In genomic region chr5:150487199-150488061, GRCh38 we compare ENCODE assay signal across 8 cellular contexts. TPM values are rescaled to one million over a fixed set of nuclear protein-coding genes. Genes with fewer than 3 reads are reported as not detected.
DNase-seq lines count a peak whose midpoint lies in the region; ATAC-seq and TF ChIP-seq lines count a peak whose summit lies in the region.

No MANE protein-coding gene starts in this region.

- peaks cover 70% of the 10 kb centered on the region for H3K4me1 Mint-ChIP-seq in WTC11

- peak overlapping the region; percentile 70 for H3K4me3 Mint-ChIP-seq in WTC11

- H3K4me1 ChIP-seq in neutrophil (ENCODE audit: control insufficient read depth in 1 of 2, insufficient read depth in 1 of 2, low read depth in 1 of 2, low read length in 1 of 2): peaks cover 67 to 73% of the 10 kb centered on the region in 2 experiments

- peak overlapping the region; percentile 72; the same call in 1 of the 2 replicates for H3K4me3 ChIP-seq in GM08714 (ENCODE audit: low read length)
- peak overlapping the region; percentile 73 for H3K4me3 ChIP-seq in Jurkat, Clone E6-1 (ENCODE audit: low read length)
- peak overlapping the region; percentile 67 to 91 for H3K4me3 ChIP-seq in neutrophil (ENCODE audit: low read depth in 1 of 2, low read length in 1 of 2)

- H3K36me3 Mint-ChIP-seq in WTC11: no peaks in the 10 kb centered on the region

- POLR2A ChIA-PET in WTC11 (lab: Charles Lee): interaction anchor here (0.7 to 1.4 kb wide), 4 partner anchors 11 to 38 kb away, joined by 3 to 8 read pairs (median 4); no protein-coding TSS in a partner anchor

- CTCF ChIA-PET in WTC11 (lab: Charles Lee): interaction anchor here (0.6 to 3.1 kb wide), 6 partner anchors 11 to 57 kb away, joined by 3 to 24 read pairs (median 6); no protein-coding TSS in a partner anchor

- no peaks in the 10 kb centered on the region for H3K9me3 ChIP-seq in neutrophil

- no peaks in the 10 kb centered on the region for H3K27me3 Mint-ChIP-seq in WTC11 (ENCODE audit: low read depth)

- TF ChIP-seq CTCF in WTC11 (IDR thresholded peaks at IDR 0.05) (no peak), neutrophil (IDR thresholded peaks at IDR 0.05) (peak; percentile 24)

- no peaks in the 10 kb centered on the region for H3K9me3 Mint-ChIP-seq in WTC11

- H3K27ac Mint-ChIP-seq in WTC11: peak overlapping the region; percentile 55

- no peaks in the 10 kb centered on the region for H3K27me3 ChIP-seq in neutrophil

- H3K36me3 ChIP-seq in neutrophil: peaks cover 9% of the 10 kb centered on the region

- H3K27ac ChIP-seq in neutrophil: peak overlapping the region; percentile 98

- ATAC-seq in WTC11: no peak
- ATAC-seq in HG03460 (IDR thresholded peaks at IDR 0.05; ENCODE audit: unreplicated experiment): no peak
- no peak for ATAC-seq in GM18861 (IDR thresholded peaks at IDR 0.05; ENCODE audit: unreplicated experiment)

- peak; percentile 21 for DNase-seq in Jurkat, Clone E6-1 (ENCODE audit: low read depth, low spot score)
- DNase-seq in WTC11 (ENCODE audit: low spot score) (no peak), germinal center (ENCODE audit: low spot score) (peak; percentile 49), occipital lobe (lab: John Stamatoyannopoulos, UW) (no peak)

TF ChIP-seq in WTC11, 78 proteins besides CTCF, POLR2A, EP300 and RAD21:
- no peak for TF ChIP-seq NFYB (CRISPR knock-in tag; conservative IDR thresholded peaks at IDR 0.05; ENCODE audit: low read depth)
- TF ChIP-seq GABPB1 (CRISPR knock-in tag; IDR thresholded peaks at IDR 0.05): peak; percentile 33; the same call in 1 of the 2 replicates
- no peak for TF ChIP-seq RELA (CRISPR knock-in tag; IDR thresholded peaks at IDR 0.05; ENCODE audit: borderline replicate concordance)

RNA-seq across cellular contexts. Expression of gene NDST1, which starts 20.5 kb away (rescaled TPM):
- 13.5 TPM for polyA plus RNA-seq in Jurkat, Clone E6-1 (2012; ENCODE audit: insufficient read depth, insufficient read length)
- total RNA-seq in WTC11 (2021): 58.1 to 69.9 TPM (median 61.5 TPM) in 3 replicates
- total RNA-seq in occipital lobe: 23.1 TPM

RNA-seq across cellular contexts. Expression of gene RPS14, which starts 37.9 kb away (rescaled TPM):
- polyA plus RNA-seq in Jurkat, Clone E6-1 (2012; ENCODE audit: insufficient read depth, insufficient read length): 3,653 TPM
- total RNA-seq in WTC11 (2021) (2,564 to 2,814 TPM (median 2,812 TPM) in 3 replicates), occipital lobe (2,126 TPM)

Comparison
In these comparisons a context has a peak if more than half of its experiments do, and no peak if none do; other contexts are left out.
1. DNase-seq: peak in Jurkat, Clone E6-1 (single experiment) and germinal center (single experiment); none in WTC11 (single experiment) and occipital lobe (single experiment).
2. Peak in every context shown above with its lines, with median percentiles within 50 percentile points of each other: H3K4me3 ChIP-seq.